In the genomic region with DNA sequence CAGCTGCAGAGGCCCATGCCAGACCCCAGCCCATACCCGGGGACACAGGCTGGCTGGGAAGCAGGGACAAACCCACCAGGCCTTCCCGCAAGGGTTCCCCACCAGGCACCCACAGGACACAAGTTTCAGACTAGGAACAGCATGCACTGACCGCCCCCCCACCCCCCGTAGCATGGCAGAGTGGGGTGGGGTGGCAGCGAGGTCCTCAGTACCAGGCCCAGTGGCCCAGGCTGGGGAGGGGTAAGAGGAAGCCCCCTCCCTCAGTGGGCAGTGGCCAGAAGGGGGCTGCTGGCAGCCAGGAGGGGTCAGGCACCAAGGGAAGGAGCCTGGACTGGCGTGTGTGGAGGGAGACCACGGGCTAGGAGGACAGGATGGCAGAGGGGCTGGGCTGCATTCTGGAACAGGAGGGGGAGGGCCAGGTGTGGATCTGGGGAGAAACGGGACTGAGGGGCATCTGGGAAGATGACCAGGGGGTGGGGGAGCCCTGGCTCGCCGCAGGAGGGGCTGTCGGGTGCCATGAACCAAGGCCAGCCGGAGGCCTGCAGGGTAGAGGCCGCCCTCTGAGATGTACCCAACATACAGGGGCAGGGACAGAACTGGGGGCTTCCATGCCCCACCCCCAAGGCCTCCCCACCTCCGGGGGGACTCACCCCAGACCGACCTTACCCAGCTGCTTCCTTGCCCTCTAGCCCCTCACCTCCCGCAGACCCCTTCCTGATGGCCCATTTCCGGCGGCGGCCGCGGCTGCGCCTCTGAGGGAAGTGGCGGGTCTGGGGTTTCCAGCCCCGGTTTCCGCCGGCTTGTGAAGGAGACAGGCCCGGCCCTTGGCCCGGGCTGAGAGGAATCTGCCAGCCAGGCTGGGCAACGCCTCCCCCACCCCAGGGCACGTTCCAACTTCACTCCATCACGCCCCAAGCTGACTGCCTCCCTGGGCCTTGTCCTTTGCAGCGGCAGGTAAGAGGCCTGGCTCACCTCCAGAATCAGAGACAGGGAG, we compare ENCODE assay signal across 13 cellular contexts. TPM values are rescaled to one million over a fixed set of nuclear protein-coding genes. Genes with fewer than 3 reads are reported as not detected.
DNase-seq lines count a peak whose midpoint lies in the region; ATAC-seq and TF ChIP-seq lines count a peak whose summit lies in the region.
"Had no signal": no experiment of that assay in that cellular context is flagged by ENCODE, and none has a peak within 500 bp of the region (broad histone marks: within the 10 kb centered on the region; RNA-seq: fewer than 3 reads in every experiment).

No MANE protein-coding gene starts in this region.

- no peaks in the 10 kb centered on the region for H3K36me3 Mint-ChIP-seq in IgD-negative memory B cell
- H3K36me3 Mint-ChIP-seq in activated CD8-positive, alpha-beta T cell treated with anti-CD3 and anti-CD28 coated beads, Interleukin-2, amount 10 ng/mL, durations not matched to agents 7 days and 5 days (ENCODE audit: low read depth) = no peaks in the 10 kb centered on the region

- no peaks in the 10 kb centered on the region for H3K9me3 Mint-ChIP-seq in IgD-negative memory B cell
- no peaks in the 10 kb centered on the region for H3K9me3 Mint-ChIP-seq in activated CD8-positive, alpha-beta T cell treated with anti-CD3 and anti-CD28 coated beads, Interleukin-2, amount 10 ng/mL, durations not matched to agents 7 days and 5 days (ENCODE audit: insufficient read depth)

- H3K27me3 ChIP-seq in foreskin keratinocyte (peaks cover 7% of the 10 kb centered on the region), tibial artery (peaks cover 0 to 29% of the 10 kb centered on the region in 2 donors), lower lobe of right lung (ENCODE audit: low read depth) (peaks cover 14% of the 10 kb centered on the region)

- POLR2A ChIA-PET in activated CD8-positive, alpha-beta T cell treated with anti-CD3 and anti-CD28 coated beads, Interleukin-2, amount 10 ng/mL, durations not matched to agents 7 days and 5 days (lab: Charles Lee) = no interaction called here

- H3K9me3 ChIP-seq in tibial artery = no peaks in the 10 kb centered on the region
- H3K9me3 ChIP-seq in lower lobe of right lung = no peaks in the 10 kb centered on the region

- peaks cover 12% of the 10 kb centered on the region for H3K27me3 Mint-ChIP-seq in IgD-negative memory B cell
- peaks cover 15% of the 10 kb centered on the region for H3K27me3 Mint-ChIP-seq in activated CD8-positive, alpha-beta T cell treated with anti-CD3 and anti-CD28 coated beads, Interleukin-2, amount 10 ng/mL, durations not matched to agents 7 days and 5 days (ENCODE audit: low read depth)

- H3K27ac ChIP-seq in foreskin keratinocyte (no peak overlapping the region), tibial artery (no peak overlapping the region), lower lobe of right lung (no peak overlapping the region)
- H3K27ac ChIP-seq: KMS-11 had no signal

- TF ChIP-seq CTCF in foreskin keratinocyte (conservative IDR thresholded peaks at IDR 0.05) (no peak), tibial artery (IDR thresholded peaks at IDR 0.05) (no peak), lower lobe of right lung (IDR thresholded peaks at IDR 0.05) (no peak)

- H3K36me3 ChIP-seq in tibial artery = peaks cover 0 to 8% (median 0%) of the 10 kb centered on the region in 3 donors
- no peaks in the 10 kb centered on the region for H3K36me3 ChIP-seq in lower lobe of right lung

- H3K4me1 ChIP-seq in foreskin keratinocyte = peaks cover 4% of the 10 kb centered on the region
- peaks cover 0 to 17% (median 12%) of the 10 kb centered on the region in 4 donors for H3K4me1 ChIP-seq in tibial artery
- H3K4me1 ChIP-seq in lower lobe of right lung = peaks cover 39% of the 10 kb centered on the region

- H3K4me3 ChIP-seq in tibial artery (no peak overlapping the region), lower lobe of right lung (no peak overlapping the region)

- peak overlapping the region in 3 of 4 donors; percentile 37 to 61 (median 54) for H3K4me3 Mint-ChIP-seq in IgD-negative memory B cell
- peak overlapping the region; percentile 22 for H3K4me3 Mint-ChIP-seq in activated CD8-positive, alpha-beta T cell treated with anti-CD3 and anti-CD28 coated beads, Interleukin-2, amount 10 ng/mL, durations not matched to agents 7 days and 5 days

- peak overlapping the region in 1 of 3 donors; percentile 5 for H3K27ac Mint-ChIP-seq in IgD-negative memory B cell
- H3K27ac Mint-ChIP-seq in activated CD8-positive, alpha-beta T cell treated with anti-CD3 and anti-CD28 coated beads, Interleukin-2, amount 10 ng/mL, durations not matched to agents 7 days and 5 days = peak overlapping the region; percentile 34

- peak; percentile 65 for ATAC-seq in activated CD8-positive, alpha-beta T cell treated with anti-CD3 and anti-CD28 coated beads, Interleukin-2, amount 10 ng/mL, durations not matched to agents 7 days and 5 days
- ATAC-seq in foreskin keratinocyte = peak; percentile 54
- ATAC-seq in HG02970 (IDR thresholded peaks at IDR 0.05; ENCODE audit: low FRiP score, unreplicated experiment) = no peak
- ATAC-seq in lower lobe of right lung = no peak

- CTCF ChIA-PET in activated CD8-positive, alpha-beta T cell treated with anti-CD3 and anti-CD28 coated beads, Interleukin-2, amount 10 ng/mL, durations not matched to agents 7 days and 5 days (lab: Charles Lee) = interaction anchor here (1.1 kb wide), 1 partner anchor 16 kb away, joined by 3 read pairs; no protein-coding TSS in a partner anchor

- peak; percentile 8 to 9 for DNase-seq in AML-193 (lab: John Stamatoyannopoulos, UW)
- peak; percentile 71 for DNase-seq in activated CD8-positive, alpha-beta T cell treated with anti-CD3 and anti-CD28 coated beads, Interleukin-2, amount 10 ng/mL, durations not matched to agents 7 days and 5 days
- peak in 1 of 2 donors; percentile 64 for DNase-seq in foreskin keratinocyte
- no peak for DNase-seq in tibial artery
- DNase-seq in GOT3 (lab: John Stamatoyannopoulos, UW) = no peak
- DNase-seq in lower lobe of right lung = no peak
- DNase-seq: kidney, NCI-H82, nucleus accumbens, T1000 had no signal

- intact Hi-C loops in tibial artery (cut with DNase I; ENCODE audit: low total_unique reads) = no loop called here
- intact Hi-C loops in lower lobe of right lung (cut with DNase I) = no loop called here

- H3K4me1 Mint-ChIP-seq in IgD-negative memory B cell = peaks cover 0 to 11% (median 9%) of the 10 kb centered on the region in 3 donors
- peaks cover 43% of the 10 kb centered on the region for H3K4me1 Mint-ChIP-seq in activated CD8-positive, alpha-beta T cell treated with anti-CD3 and anti-CD28 coated beads, Interleukin-2, amount 10 ng/mL, durations not matched to agents 7 days and 5 days (ENCODE audit: low read depth)

RNA-seq across cellular contexts. Expression of gene JAG2, which starts 5.6 kb away (rescaled TPM):
- not detected for polyA plus RNA-seq in IgD-negative memory B cell
- 1 to 10 TPM; 2.5 to 2.9 TPM for total RNA-seq in activated CD8-positive, alpha-beta T cell treated with anti-CD3 and anti-CD28 coated beads, Interleukin-2, amount 10 ng/mL, durations not matched to agents 7 days and 5 days
- total RNA-seq in foreskin keratinocyte = 27.4 and 45.2 TPM in 2 replicates
- 23.0 and 30.8 TPM in 2 replicates for polyA plus RNA-seq in foreskin keratinocyte
- total RNA-seq in lower lobe of right lung = 29.2 TPM

RNA-seq across cellular contexts. Expression of gene NUDT14, which starts 6.9 kb away (rescaled TPM):
- polyA plus RNA-seq in IgD-negative memory B cell (12.7 TPM), foreskin keratinocyte (43.7 and 44.3 TPM in 2 replicates)
- total RNA-seq in activated CD8-positive, alpha-beta T cell treated with anti-CD3 and anti-CD28 coated beads, Interleukin-2, amount 10 ng/mL, durations not matched to agents 7 days and 5 days = 10 to 100 TPM; 25.3 to 27.9 TPM
- total RNA-seq in foreskin keratinocyte (30.3 and 31.8 TPM in 2 replicates), lower lobe of right lung (54.5 TPM)

Comparison
In these comparisons a context has a peak if more than half of its experiments do, and no peak if none do; other contexts are left out.
1. DNase-seq: peak in AML-193 (2 of 2) and activated CD8-positive, alpha-beta T cell treated with anti-CD3 and anti-CD28 coated beads, Interleukin-2, amount 10 ng/mL, durations not matched to agents 7 days and 5 days (single experiment); none in tibial artery (0 of 2), GOT3 (single experiment) and lower lobe of right lung (single experiment).
2. ATAC-seq: peak in activated CD8-positive, alpha-beta T cell treated with anti-CD3 and anti-CD28 coated beads, Interleukin-2, amount 10 ng/mL, durations not matched to agents 7 days and 5 days (single experiment) and foreskin keratinocyte (single experiment); none in HG02970 (single experiment) and lower lobe of right lung (0 of 2).